In genomic region chr9:97813072-97813471, GRCh38 we compare ENCODE assay signal across 11 cellular contexts. TPM values are rescaled to one million over a fixed set of nuclear protein-coding genes. Genes with fewer than 3 reads are reported as not detected.
"Had no signal": no experiment of that assay in that cellular context is flagged by ENCODE, and none has a peak within 500 bp of the region (broad histone marks: within the 10 kb centered on the region; RNA-seq: fewer than 3 reads in every experiment).

No MANE protein-coding gene starts in this region.

- ATAC-seq: GM23338, HCT116 had no signal

- H3K36me3 ChIP-seq: HAP-1 had no signal

- H2AFZ ChIP-seq: GM23248, GM23338 had no signal

- H3K27ac ChIP-seq: GM23248 had no signal

- H3K9me3 ChIP-seq: HAP-1 had no signal

- DNase-seq: GM23248, GOT3, H7, H9, HCEC 1CT, HFFc6 had no signal

- H3K9ac ChIP-seq: GM23248 had no signal

- H3K4me3 ChIP-seq: GM23248, GM23338, HAP-1 had no signal

- H3K4me2 ChIP-seq: GM23338 had no signal

- H3K4me1 ChIP-seq: HAP-1 had no signal

- FAIRE-seq: H1 had no signal

RNA-seq across cellular contexts. Expression of gene FOXE1, which starts 40.0 kb away (rescaled TPM):
- total RNA-seq: GM23248, H1, H4, H9 had no signal
- polyA plus RNA-seq: GM23248, GM23338 had no signal
